Comparison of ENCODE assay signal across 20 cellular contexts in the genomic region with DNA sequence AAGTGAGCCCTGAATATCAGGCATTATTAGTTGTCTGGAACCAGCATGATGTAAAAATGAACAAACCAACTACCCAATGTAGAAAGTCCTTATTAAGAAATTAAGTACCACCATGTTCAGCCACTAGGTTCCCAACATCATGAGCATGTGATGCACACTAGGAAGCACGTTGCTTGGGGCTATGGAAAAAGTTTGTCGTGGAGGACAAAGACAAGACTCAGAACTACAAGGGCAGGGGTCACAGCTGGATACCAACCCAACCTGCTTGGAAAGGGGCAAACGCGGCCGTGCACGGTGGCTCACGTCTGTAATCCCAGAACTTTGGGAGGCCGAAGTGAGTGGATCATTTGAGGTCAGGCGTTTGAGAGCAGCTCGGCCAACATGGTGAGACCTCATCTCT.
"Had no signal": no experiment of that assay in that cellular context is flagged by ENCODE, and none has a peak within 500 bp of the region (broad histone marks: within the 10 kb centered on the region; RNA-seq: fewer than 3 reads in every experiment).

No MANE protein-coding gene starts in this region.

- ATAC-seq: SK-N-SH treated with all-trans-retinoic acid at 6 μM for 48 hours had no signal

- H3K27ac ChIP-seq: HL-60 had no signal

- DNase-seq: Karpas-422, KBM-7, MM.1S, NCI-H1092 treated with DMSO at 0.1 percent for 48 hours, NCI-H1436, NCI-H187, NCI-H2029, NCI-H2081 treated with DMSO at 0.1 percent for 48 hours, NCI-H2171, NCI-H226, NCI-H446, NCI-H510A, NCI-H524 treated with DMSO at 0.1 percent for 48 hours, NCI-H69, NCI-H774, Right ventricle myocardium superior, RPMI8226 had no signal

- FAIRE-seq: RCC 7860 had no signal
